9 cellular contexts compared by ENCODE assay signal in the genomic region with DNA sequence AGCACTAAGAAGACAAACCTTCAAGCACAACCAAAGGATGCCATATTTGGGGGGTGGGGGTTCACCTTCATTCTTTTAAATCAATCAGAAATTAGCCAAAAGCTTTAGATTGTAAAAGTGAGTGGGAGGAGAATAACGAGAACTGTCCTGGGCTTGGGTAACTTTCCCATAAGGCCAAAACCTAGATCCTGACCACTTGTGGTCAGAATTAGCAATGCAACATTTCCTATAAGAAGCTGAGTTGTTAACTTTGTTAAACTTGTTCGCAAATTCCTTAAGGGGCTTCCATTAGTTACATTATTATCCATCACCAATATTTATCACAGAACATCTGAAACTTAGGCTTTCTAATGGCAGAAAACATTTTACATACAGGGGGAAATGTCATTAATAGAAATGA. TPM values are rescaled to one million over a fixed set of nuclear protein-coding genes. Genes with fewer than 3 reads are reported as not detected.
A peak's percentile ranks its signal among the peaks of the same experiment; 100 is the strongest.
DNase-seq lines count a peak whose midpoint lies in the region; ATAC-seq and TF ChIP-seq lines count a peak whose summit lies in the region.
"Had no signal": no experiment of that assay in that cellular context is flagged by ENCODE, and none has a peak within 500 bp of the region (broad histone marks: within the 10 kb centered on the region; RNA-seq: fewer than 3 reads in every experiment).

No MANE protein-coding gene starts in this region.

- peak overlapping the region; percentile 95 to 98 for H3K27ac Mint-ChIP-seq in natural killer cell treated with Interleukin-12 subunit alpha and Interleukin-12 subunit beta and Interleukin-15 and Interleukin-18, amount 100 ng/mL, for 72 hours

- no peaks in the 10 kb centered on the region for H3K27me3 Mint-ChIP-seq in natural killer cell treated with Interleukin-12 subunit alpha and Interleukin-12 subunit beta and Interleukin-15 and Interleukin-18, amount 100 ng/mL, for 72 hours

- H2AFZ ChIP-seq in Loucy (ENCODE audit: low read length) = no peak overlapping the region

- peak; percentile 47 for TF ChIP-seq CTCF in Loucy (conservative IDR thresholded peaks at IDR 0.05; ENCODE audit: low read length)
- TF ChIP-seq CTCF in cardiac fibroblast (IDR thresholded peaks at IDR 0.05; ENCODE audit: low read depth, low read length) = peak; percentile 49

- peaks cover 7% of the 10 kb centered on the region; the same call in 1 of the 2 replicates for H3F3A ChIP-seq in Loucy (ENCODE audit: low read depth)

- no peaks in the 10 kb centered on the region for H3K9me3 Mint-ChIP-seq in natural killer cell treated with Interleukin-12 subunit alpha and Interleukin-12 subunit beta and Interleukin-15 and Interleukin-18, amount 100 ng/mL, for 72 hours

- H4K20me1 ChIP-seq in Loucy (ENCODE audit: insufficient read depth, low read length, poor library complexity, severe bottlenecking) = peaks cover 53% of the 10 kb centered on the region

- peak overlapping the region; percentile 6 for H3K4me2 ChIP-seq in Loucy (ENCODE audit: low read depth, low read length, poor library complexity, severe bottlenecking)

- H3K4me1 ChIP-seq in Loucy (ENCODE audit: insufficient read depth, low read length, poor library complexity, severe bottlenecking) = peaks cover 37% of the 10 kb centered on the region

- peak overlapping the region; percentile 89 for H3K4me3 Mint-ChIP-seq in natural killer cell treated with Interleukin-12 subunit alpha and Interleukin-12 subunit beta and Interleukin-15 and Interleukin-18, amount 100 ng/mL, for 72 hours

- H3K36me3 Mint-ChIP-seq in natural killer cell treated with Interleukin-12 subunit alpha and Interleukin-12 subunit beta and Interleukin-15 and Interleukin-18, amount 100 ng/mL, for 72 hours = no peaks in the 10 kb centered on the region

- ATAC-seq in natural killer cell treated with Interleukin-12 subunit alpha and Interleukin-12 subunit beta and Interleukin-15 and Interleukin-18, amount 100 ng/mL, for 72 hours = no peak
- ATAC-seq in HG02884 (IDR thresholded peaks at IDR 0.05; ENCODE audit: unreplicated experiment) (no peak), HG03432 (IDR thresholded peaks at IDR 0.05; ENCODE audit: unreplicated experiment) (no peak)

- H3K36me3 ChIP-seq in Loucy (ENCODE audit: insufficient read depth, low read length) = peaks cover 4% of the 10 kb centered on the region; the same call in 1 of the 2 replicates

- no peaks in the 10 kb centered on the region for H3K9me2 ChIP-seq in Loucy (replicated peaks; ENCODE audit: low read depth, low read length)

- H3K27me3 ChIP-seq in Loucy (ENCODE audit: insufficient read depth, low read length, poor library complexity, severe bottlenecking) = no peaks in the 10 kb centered on the region
- H3K27me3 ChIP-seq: SJSA1 had no signal

- H3K4me3 ChIP-seq in Loucy (ENCODE audit: low read length, poor library complexity, severe bottlenecking) = no peak overlapping the region
- no peak overlapping the region for H3K4me3 ChIP-seq in cardiac fibroblast (replicated peaks in 1 of 2; ENCODE audit: low read depth in 2 of 2, low read length in 2 of 2)
- H3K4me3 ChIP-seq: coronary artery, SJSA1 had no signal

- DNase-seq in EL (peak; percentile 22), cardiac fibroblast (ENCODE audit: low read depth in 2 of 2) (peak; percentile 59 to 69)
- DNase-seq in natural killer cell treated with Interleukin-12 subunit alpha and Interleukin-12 subunit beta and Interleukin-15 and Interleukin-18, amount 100 ng/mL, for 72 hours (ENCODE audit: low spot score) = peak; percentile 66
- DNase-seq in stimulated activated CD4-positive, alpha-beta T cell treated with anti-CD3 and anti-CD28 coated beads, Interleukin-4, amount 100 ng/mL, for 1 hour = no peak

- H3K4me1 Mint-ChIP-seq in natural killer cell treated with Interleukin-12 subunit alpha and Interleukin-12 subunit beta and Interleukin-15 and Interleukin-18, amount 100 ng/mL, for 72 hours (ENCODE audit: low read depth in 2 of 2) = peaks cover 65 to 72% of the 10 kb centered on the region in 2 donors

- H3K79me2 ChIP-seq in Loucy (ENCODE audit: insufficient read depth, low read length) = peaks cover 94% of the 10 kb centered on the region

- no peaks in the 10 kb centered on the region for H3K9me3 ChIP-seq in Loucy (ENCODE audit: insufficient read depth, low read depth, low read length)

- H3K9ac ChIP-seq in Loucy (ENCODE audit: low read depth, low read length, poor library complexity, severe bottlenecking) = no peak overlapping the region

RNA-seq across cellular contexts. Expression of a gene that starts 25.1 kb away (rescaled TPM):
- 100 to 1,000 TPM; 131 to 209 TPM for total RNA-seq in natural killer cell treated with Interleukin-12 subunit alpha and Interleukin-12 subunit beta and Interleukin-15 and Interleukin-18, amount 100 ng/mL, for 72 hours

RNA-seq across cellular contexts. Expression of a gene that starts 37.2 kb away (rescaled TPM):
- 100 to 1,000 TPM; 187 to 392 TPM for total RNA-seq in natural killer cell treated with Interleukin-12 subunit alpha and Interleukin-12 subunit beta and Interleukin-15 and Interleukin-18, amount 100 ng/mL, for 72 hours

RNA-seq across cellular contexts. Expression of a gene that starts 56.8 kb away (rescaled TPM):
- 10 to 100 TPM; 13.2 to 17.5 TPM for total RNA-seq in natural killer cell treated with Interleukin-12 subunit alpha and Interleukin-12 subunit beta and Interleukin-15 and Interleukin-18, amount 100 ng/mL, for 72 hours
